ENCODE assay signal across 20 cellular contexts in genomic region chr17:47221154-47221553, GRCh38. TPM values are rescaled to one million over a fixed set of nuclear protein-coding genes. Genes with fewer than 3 reads are reported as not detected.
DNase-seq lines count a peak whose midpoint lies in the region; ATAC-seq and TF ChIP-seq lines count a peak whose summit lies in the region.
"Had no signal": no experiment of that assay in that cellular context is flagged by ENCODE, and none has a peak within 500 bp of the region (broad histone marks: within the 10 kb centered on the region; RNA-seq: fewer than 3 reads in every experiment).

No MANE protein-coding gene starts in this region.

- peaks cover 56% of the 10 kb centered on the region for H3K36me3 ChIP-seq in cardiac muscle cell
- no peaks in the 10 kb centered on the region for H3K36me3 ChIP-seq in heart right ventricle

- TF ChIP-seq CTCF in cardiac muscle cell (IDR thresholded peaks at IDR 0.05; ENCODE audit: low read depth, low read length): no peak
- TF ChIP-seq CTCF in heart right ventricle (IDR thresholded peaks at IDR 0.05): no peak

- no peaks in the 10 kb centered on the region for H3K27me3 ChIP-seq in cardiac muscle cell
- no peaks in the 10 kb centered on the region for H3K27me3 ChIP-seq in heart right ventricle

- DNase-seq in NCI-H146 (lab: John Stamatoyannopoulos, UW) (peak; percentile 36), NCI-H146 treated with DMSO at 0.1 percent for 48 hours (lab: John Stamatoyannopoulos, UW; ENCODE audit: unreplicated experiment) (no peak), cardiac muscle cell (ENCODE audit: low read depth in 1 of 2, low spot score in 1 of 2) (no peak), heart right ventricle (no peak), NCI-H69 (lab: John Stamatoyannopoulos, UW) (no peak), left lobe of liver (ENCODE audit: low spot score) (no peak)
- no peak for DNase-seq in central memory CD8-positive, alpha-beta T cell (ENCODE audit: low spot score in 2 of 2)
- no peak for DNase-seq in stimulated activated naive B cell treated with anti-CD40 and anti-IgM and Interleukin-4, amounts not matched to agents 10 μg/mL and 1 μg/mL and 100 μg/mL, for 72 hours
- DNase-seq: 8988T, C1 segment of cervical spinal cord, DMS 273 treated with DMSO at 0.1 percent for 48 hours, GF-D8, NCI-H187 treated with DMSO at 0.1 percent for 48 hours, NCI-H446 treated with DMSO at 0.1 percent for 48 hours, PC-3 had no signal

- H3K9me3 ChIP-seq in cardiac muscle cell (ENCODE audit: low read depth) (no peaks in the 10 kb centered on the region), heart right ventricle (no peaks in the 10 kb centered on the region)

- H3K27ac ChIP-seq in cardiac muscle cell (peak overlapping the region; percentile 86), heart right ventricle (no peak overlapping the region)
- H3K27ac ChIP-seq: HL-60, RWPE1 had no signal

- peaks cover 4% of the 10 kb centered on the region for H3K36me3 Mint-ChIP-seq in central memory CD8-positive, alpha-beta T cell (ENCODE audit: insufficient read depth)
- peaks cover 7 to 9% of the 10 kb centered on the region in 2 donors for H3K36me3 Mint-ChIP-seq in stimulated activated naive B cell treated with anti-CD40 and anti-IgM and Interleukin-4, amounts not matched to agents 10 μg/mL and 1 μg/mL and 100 μg/mL, for 72 hours

- no peaks in the 10 kb centered on the region for H3K27me3 Mint-ChIP-seq in central memory CD8-positive, alpha-beta T cell
- no peaks in the 10 kb centered on the region for H3K27me3 Mint-ChIP-seq in stimulated activated naive B cell treated with anti-CD40 and anti-IgM and Interleukin-4, amounts not matched to agents 10 μg/mL and 1 μg/mL and 100 μg/mL, for 72 hours

- no peak overlapping the region for H3K4me3 Mint-ChIP-seq in central memory CD8-positive, alpha-beta T cell
- H3K4me3 Mint-ChIP-seq in stimulated activated naive B cell treated with anti-CD40 and anti-IgM and Interleukin-4, amounts not matched to agents 10 μg/mL and 1 μg/mL and 100 μg/mL, for 72 hours: no peak overlapping the region
- H3K4me3 Mint-ChIP-seq: GM23338 had no signal

- intact Hi-C loops in heart right ventricle (cut with DNase I): loop anchor here in 2 of 10 donors (5.0 to 10.0 kb wide), 2 partner anchors 34 to 46 kb away; partner anchors contain the start of gene CDC27 (in 1 of the 2)

- no peaks in the 10 kb centered on the region for H3K9me3 Mint-ChIP-seq in central memory CD8-positive, alpha-beta T cell
- peaks cover 4 to 8% of the 10 kb centered on the region in 2 donors for H3K9me3 Mint-ChIP-seq in stimulated activated naive B cell treated with anti-CD40 and anti-IgM and Interleukin-4, amounts not matched to agents 10 μg/mL and 1 μg/mL and 100 μg/mL, for 72 hours

- peaks cover 44% of the 10 kb centered on the region for H3K4me1 Mint-ChIP-seq in central memory CD8-positive, alpha-beta T cell
- peaks cover 26 to 36% of the 10 kb centered on the region in 2 donors for H3K4me1 Mint-ChIP-seq in stimulated activated naive B cell treated with anti-CD40 and anti-IgM and Interleukin-4, amounts not matched to agents 10 μg/mL and 1 μg/mL and 100 μg/mL, for 72 hours

- ATAC-seq in heart right ventricle: no peak
- ATAC-seq in central memory CD8-positive, alpha-beta T cell (replicated peaks; ENCODE audit: extremely low read depth, poor library complexity, severe bottlenecking): no peak
- peak; percentile 25 to 31 for ATAC-seq in stimulated activated naive B cell treated with anti-CD40 and anti-IgM and Interleukin-4, amounts not matched to agents 10 μg/mL and 1 μg/mL and 100 μg/mL, for 72 hours (replicated peaks)
- no peak for ATAC-seq in left lobe of liver
- ATAC-seq: HCT116, PC-3 had no signal

- 83 to 91% methylated on average over 6 of the region's 6 CpGs for WGBS in heart right ventricle, 2 donors

- peak overlapping the region; percentile 35 for H3K27ac Mint-ChIP-seq in central memory CD8-positive, alpha-beta T cell (ENCODE audit: low read depth)
- H3K27ac Mint-ChIP-seq in stimulated activated naive B cell treated with anti-CD40 and anti-IgM and Interleukin-4, amounts not matched to agents 10 μg/mL and 1 μg/mL and 100 μg/mL, for 72 hours: no peak overlapping the region
- H3K27ac Mint-ChIP-seq: GM23338 had no signal

- H3K4me3 ChIP-seq in cardiac muscle cell (no peak overlapping the region), heart right ventricle (no peak overlapping the region)
- H3K4me3 ChIP-seq: GM23338 had no signal

- peaks cover 70% of the 10 kb centered on the region for H3K4me1 ChIP-seq in cardiac muscle cell (ENCODE audit: low read depth)
- peaks cover 25 to 75% (median 49%) of the 10 kb centered on the region in 9 donors for H3K4me1 ChIP-seq in heart right ventricle

RNA-seq across cellular contexts. Expression of gene MYL4, which starts 12.0 kb away (rescaled TPM):
- 2,925 and 5,217 TPM in 2 replicates for total RNA-seq in cardiac muscle cell
- polyA plus RNA-seq in cardiac muscle cell: 3,500 and 5,148 TPM in 2 replicates
- total RNA-seq in heart right ventricle: 100 to 1,000 TPM in 5 of 10 donors, 10 to 100 TPM in 5; 33.9 to 459 (median 92.5) TPM
- 100 to 1,000 TPM in 1 of 2 donors, 10 to 100 TPM in 1; 36.5 to 239 TPM for polyA plus RNA-seq in heart right ventricle
- not detected for total RNA-seq in left lobe of liver
- total RNA-seq: Daoy, GM23338 had no signal

RNA-seq across cellular contexts. Expression of gene CDC27, which starts 32.1 kb away (rescaled TPM):
- total RNA-seq in cardiac muscle cell (54.5 and 85.4 TPM in 2 replicates), heart right ventricle (100 to 1,000 TPM in 2 of 10 donors, 10 to 100 TPM in 8; 73.7 to 103 (median 84.9) TPM), left lobe of liver (29.3 TPM)
- polyA plus RNA-seq in cardiac muscle cell (52.9 and 68.8 TPM in 2 replicates), heart right ventricle (10 to 100 TPM; 14.0 to 21.3 TPM)

RNA-seq across cellular contexts. Expression of gene ITGB3, which starts 32.5 kb away (rescaled TPM):
- total RNA-seq in cardiac muscle cell (11.8 and 20.0 TPM in 2 replicates), heart right ventricle (10 to 100 TPM in 1 of 10 donors, 1 to 10 TPM in 9; 2.5 to 18.0 (median 3.5) TPM), left lobe of liver (5.0 TPM)
- polyA plus RNA-seq in cardiac muscle cell (4.6 and 6.9 TPM in 2 replicates), heart right ventricle (1 to 10 TPM; 1.9 to 2.4 TPM)
- polyA plus RNA-seq: GM23338 had no signal

Comparison
In these comparisons a context has a peak if more than half of its experiments do, and no peak if none do; other contexts are left out.
1. ATAC-seq: peak in stimulated activated naive B cell treated with anti-CD40 and anti-IgM and Interleukin-4, amounts not matched to agents 10 μg/mL and 1 μg/mL and 100 μg/mL, for 72 hours (2 of 2); none in heart right ventricle (0 of 8), central memory CD8-positive, alpha-beta T cell (single experiment) and left lobe of liver (single experiment).
2. RNA of gene MYL4, which starts 12.0 kb away (total RNA-seq): 2,925 to 5,217 TPM in cardiac muscle cell and 33.9 to 459 TPM in heart right ventricle; not detected in left lobe of liver (single experiment); every median in the first group is over 10 times any median in the second.